ENCODE assay signal across 21 cellular contexts in genomic region chr10:72763201-72763600, GRCh38.
"Had no signal": no experiment of that assay in that cellular context is flagged by ENCODE, and none has a peak within 500 bp of the region (broad histone marks: within the 10 kb centered on the region; RNA-seq: fewer than 3 reads in every experiment).

No MANE protein-coding gene starts in this region.

- H3K36me3 ChIP-seq: ascending aorta, gastrocnemius medialis, pancreas, right lobe of liver, upper lobe of right lung had no signal

- H3K9me3 ChIP-seq: ascending aorta, gastrocnemius medialis, pancreas, testis, upper lobe of right lung had no signal

- H3K27me3 ChIP-seq: ascending aorta, gastrocnemius medialis, heart right ventricle, pancreas, right lobe of liver, testis, upper lobe of right lung had no signal

- H3K4me3 ChIP-seq: ascending aorta, gastrocnemius medialis, heart right ventricle, pancreas, right lobe of liver, testis, upper lobe of right lung had no signal

- H3K4me1 Mint-ChIP-seq: activated naive CD4-positive, alpha-beta T cell treated with anti-CD3 and anti-CD28 coated beads, Interleukin-2, amount 50 U/mL, for 24 hours; stimulated activated memory B cell treated with anti-CD40 and anti-IgM and Interleukin-4, amounts not matched to agents 10 μg/mL and 1 μg/mL and 100 μg/mL, for 72 hours had no signal

- ATAC-seq: activated CD4-positive, CD25-positive, alpha-beta regulatory T cell treated with anti-CD3 and anti-CD28 coated beads, Interleukin-2, amount 50 U/mL, for 24 hours; activated T-cell treated with anti-CD3 and anti-CD28 coated beads, Interleukin-2, amount 50 U/mL, for 72 hours; esophagus mucosa; gastrocnemius medialis; heart right ventricle; left ventricle myocardium superior; naive thymus-derived CD4-positive, alpha-beta T cell; pancreas; right lobe of liver; stimulated activated memory B cell treated with anti-CD40 and anti-IgM and Interleukin-4, amounts not matched to agents 10 μg/mL and 1 μg/mL and 100 μg/mL, for 72 hours; upper lobe of right lung had no signal

- H3K4me3 Mint-ChIP-seq: activated naive CD4-positive, alpha-beta T cell treated with anti-CD3 and anti-CD28 coated beads, Interleukin-2, amount 50 U/mL, for 24 hours; activated T-cell treated with anti-CD3 and anti-CD28 coated beads, Interleukin-2, amount 50 U/mL, for 72 hours; dendritic cell treated with granulocyte-macrophage colony-stimulating factor and Interleukin-4, amounts not matched to agents 40 ng/mL and 50 ng/mL, for 4 days; naive thymus-derived CD4-positive, alpha-beta T cell; stimulated activated memory B cell treated with anti-CD40 and anti-IgM and Interleukin-4, amounts not matched to agents 10 μg/mL and 1 μg/mL and 100 μg/mL, for 72 hours had no signal

- DNase-seq: activated CD8-positive, alpha-beta memory T cell treated with anti-CD3 and anti-CD28 coated beads for 24 hours; activated CD8-positive, alpha-beta memory T cell treated with anti-CD3 and anti-CD28 coated beads, Interleukin-2, amount 50 U/mL, for 48 hours; activated effector memory CD4-positive, alpha-beta T cell treated with anti-CD3 and anti-CD28 coated beads, Interleukin-2, amount 50 U/mL, for 16 hours; activated T-cell treated with anti-CD3 and anti-CD28 coated beads, Interleukin-2, amount 50 U/mL, for 72 hours; effector CD8-positive, alpha-beta T cell; gastrocnemius medialis; heart right ventricle; left ventricle myocardium superior; naive thymus-derived CD4-positive, alpha-beta T cell; pancreas; right lobe of liver; stimulated activated CD4-positive, alpha-beta T cell treated with anti-CD3 and anti-CD28 coated beads, Interleukin-4, amount 100 ng/mL, for 4 hours; T1000; testis; upper lobe of right lung had no signal

- H3K4me1 ChIP-seq: ascending aorta, pancreas, right lobe of liver, testis, upper lobe of right lung had no signal

- H3K27ac ChIP-seq: ascending aorta, pancreas, right lobe of liver, testis, upper lobe of right lung had no signal

- H3K27me3 Mint-ChIP-seq: activated naive CD4-positive, alpha-beta T cell treated with anti-CD3 and anti-CD28 coated beads, Interleukin-2, amount 50 U/mL, for 24 hours; dendritic cell treated with granulocyte-macrophage colony-stimulating factor and Interleukin-4, amounts not matched to agents 40 ng/mL and 50 ng/mL, for 4 days; naive thymus-derived CD4-positive, alpha-beta T cell; stimulated activated memory B cell treated with anti-CD40 and anti-IgM and Interleukin-4, amounts not matched to agents 10 μg/mL and 1 μg/mL and 100 μg/mL, for 72 hours had no signal

- H3K27ac Mint-ChIP-seq: activated naive CD4-positive, alpha-beta T cell treated with anti-CD3 and anti-CD28 coated beads, Interleukin-2, amount 50 U/mL, for 24 hours; activated T-cell treated with anti-CD3 and anti-CD28 coated beads, Interleukin-2, amount 50 U/mL, for 72 hours; dendritic cell treated with granulocyte-macrophage colony-stimulating factor and Interleukin-4, amounts not matched to agents 40 ng/mL and 50 ng/mL, for 4 days; stimulated activated memory B cell treated with anti-CD40 and anti-IgM and Interleukin-4, amounts not matched to agents 10 μg/mL and 1 μg/mL and 100 μg/mL, for 72 hours had no signal
